ENCODE assay signal across 9 cellular contexts in genomic region chr1:209888291-209889076, GRCh38. TPM values are rescaled to one million over a fixed set of nuclear protein-coding genes. Genes with fewer than 3 reads are reported as not detected.
"Had no signal": no experiment of that assay in that cellular context is flagged by ENCODE, and none has a peak within 500 bp of the region (broad histone marks: within the 10 kb centered on the region; RNA-seq: fewer than 3 reads in every experiment).

No MANE protein-coding gene starts in this region.

RNA-seq across cellular contexts. Expression of gene SYT14, which starts 49.5 kb away (rescaled TPM):
- total RNA-seq: activated CD8-positive, alpha-beta memory T cell treated with anti-CD3 and anti-CD28 coated beads for 36 hours; activated CD8-positive, alpha-beta T cell treated with anti-CD3 and anti-CD28 coated beads for 36 hours; activated naive CD8-positive, alpha-beta T cell treated with anti-CD3 and anti-CD28 coated beads for 36 hours; activated T-cell treated with anti-CD3 and anti-CD28 coated beads, Interleukin-2, amount 50 U/mL, for 72 hours; activated T-helper 17 cell treated with anti-CD3 and anti-CD28 coated beads, Interleukin-2, amount 50 U/mL, for 72 hours; aorta; Right ventricle myocardium inferior; T-cell; T-helper 17 cell had no signal
